Comparison of ENCODE assay signal across 24 cellular contexts in genomic region chr15:74425634-74426033, GRCh38. TPM values are rescaled to one million over a fixed set of nuclear protein-coding genes. Genes with fewer than 3 reads are reported as not detected.
DNase-seq lines count a peak whose midpoint lies in the region; ATAC-seq and TF ChIP-seq lines count a peak whose summit lies in the region.
"Had no signal": no experiment of that assay in that cellular context is flagged by ENCODE, and none has a peak within 500 bp of the region (broad histone marks: within the 10 kb centered on the region; RNA-seq: fewer than 3 reads in every experiment).

No MANE protein-coding gene starts in this region.

- DNase-seq in IMR-90 (no peak), nephron progenitor cell (no peak), hepatic stellate cell (ENCODE audit: low spot score) (no peak), vagina (ENCODE audit: extremely low spot score in 2 of 2) (no peak)
- DNase-seq in activated naive CD8-positive, alpha-beta T cell treated with anti-CD3 and anti-CD28 coated beads, Interleukin-2, amount 50 U/mL, for 24 hours = no peak
- DNase-seq in naive thymus-derived CD8-positive, alpha-beta T cell = no peak
- DNase-seq: activated CD4-positive, alpha-beta T cell treated with anti-CD3 and anti-CD28 coated beads for 36 hours; activated CD8-positive, alpha-beta memory T cell treated with anti-CD3 and anti-CD28 coated beads, Interleukin-2, amount 50 U/mL, for 48 hours; brain microvascular endothelial cell; cortex of kidney; DND-41; foreskin keratinocyte; left cardiac atrium; NCI-H1417; NCI-H2171 treated with DMSO at 0.1 percent for 48 hours; NCI-H82; Peyer's patch had no signal

- CTCF ChIA-PET in IMR-90 (lab: Yijun Ruan, JAX) = no interaction called here

- H3K4me3 ChIP-seq in BLaER1 (no peak overlapping the region), IMR-90 (ENCODE audit: insufficient read depth, low read depth, low read length) (no peak overlapping the region), vagina (no peak overlapping the region)
- H3K4me3 ChIP-seq: Peyer's patch had no signal

- H3K4me1 Mint-ChIP-seq in activated naive CD8-positive, alpha-beta T cell treated with anti-CD3 and anti-CD28 coated beads, Interleukin-2, amount 50 U/mL, for 24 hours = peaks cover 98% of the 10 kb centered on the region
- H3K4me1 Mint-ChIP-seq in nephron progenitor cell = peaks cover 92% of the 10 kb centered on the region
- peaks cover 13 to 69% (median 33%) of the 10 kb centered on the region in 4 donors for H3K4me1 Mint-ChIP-seq in naive thymus-derived CD8-positive, alpha-beta T cell

- peak overlapping the region; percentile 93 for H3K27ac Mint-ChIP-seq in activated naive CD8-positive, alpha-beta T cell treated with anti-CD3 and anti-CD28 coated beads, Interleukin-2, amount 50 U/mL, for 24 hours
- peak overlapping the region; percentile 47 for H3K27ac Mint-ChIP-seq in nephron progenitor cell
- peak overlapping the region in 4 of 10 donors; percentile 35 to 68 (median 57) for H3K27ac Mint-ChIP-seq in naive thymus-derived CD8-positive, alpha-beta T cell
- H3K27ac Mint-ChIP-seq: activated CD4-positive, alpha-beta T cell treated with anti-CD3 and anti-CD28 coated beads for 36 hours; type B pancreatic cell had no signal

- dilution Hi-C loops in IMR-90 (cut with HindIII; ENCODE audit: low sequenced_read_pairs, unreplicated experiment) = no loop called here

- no peak overlapping the region for H3K14ac ChIP-seq in IMR-90 (replicated peaks; ENCODE audit: low read depth, low read length)

- H2AFZ ChIP-seq in IMR-90 (replicated peaks; ENCODE audit: low read length, poor library complexity) = no peak overlapping the region

- H3K36me3 ChIP-seq in BLaER1 (no peaks in the 10 kb centered on the region), IMR-90 (ENCODE audit: control insufficient read depth, insufficient read depth, low read length) (no peaks in the 10 kb centered on the region), vagina (no peaks in the 10 kb centered on the region)
- H3K36me3 ChIP-seq: brain microvascular endothelial cell, Peyer's patch had no signal

- H3K4me1 ChIP-seq in BLaER1 (peaks cover 83% of the 10 kb centered on the region), IMR-90 (ENCODE audit: control insufficient read depth, insufficient read depth, low read length) (peaks cover 40% of the 10 kb centered on the region), vagina (peaks cover 6% of the 10 kb centered on the region)

- no peak overlapping the region for H3K27ac ChIP-seq in BLaER1
- H3K27ac ChIP-seq in IMR-90 (ENCODE audit: insufficient read depth, low read length) = no peak overlapping the region
- H3K27ac ChIP-seq in vagina = no peak overlapping the region
- H3K27ac ChIP-seq: brain microvascular endothelial cell had no signal

- H3K36me3 Mint-ChIP-seq in activated naive CD8-positive, alpha-beta T cell treated with anti-CD3 and anti-CD28 coated beads, Interleukin-2, amount 50 U/mL, for 24 hours (ENCODE audit: low read depth) = peaks cover 67% of the 10 kb centered on the region
- peaks cover 4% of the 10 kb centered on the region for H3K36me3 Mint-ChIP-seq in nephron progenitor cell (ENCODE audit: low read depth)
- H3K36me3 Mint-ChIP-seq in naive thymus-derived CD8-positive, alpha-beta T cell = peaks cover 0 to 4% (median 0%) of the 10 kb centered on the region in 3 donors
- H3K36me3 Mint-ChIP-seq: type B pancreatic cell had no signal

- no peaks in the 10 kb centered on the region for H3K27me3 Mint-ChIP-seq in activated naive CD8-positive, alpha-beta T cell treated with anti-CD3 and anti-CD28 coated beads, Interleukin-2, amount 50 U/mL, for 24 hours
- H3K27me3 Mint-ChIP-seq in nephron progenitor cell (ENCODE audit: low read depth, poor library complexity) = peaks cover 5% of the 10 kb centered on the region
- H3K27me3 Mint-ChIP-seq in naive thymus-derived CD8-positive, alpha-beta T cell = no peaks in the 10 kb centered on the region
- H3K27me3 Mint-ChIP-seq: activated CD4-positive, alpha-beta T cell treated with anti-CD3 and anti-CD28 coated beads for 36 hours; activated naive CD4-positive, alpha-beta T cell treated with anti-CD3 and anti-CD28 coated beads, Interleukin-2, amount 50 U/mL, for 24 hours had no signal

- H4K20me1 ChIP-seq in BLaER1 = peaks cover 1% of the 10 kb centered on the region
- H4K20me1 ChIP-seq in IMR-90 (ENCODE audit: insufficient read depth, low read length) = peaks cover 33% of the 10 kb centered on the region

- H3K79me1 ChIP-seq in IMR-90 (ENCODE audit: low read depth in 1 of 2, low read length in 2 of 2) = peaks cover 15 to 93% of the 10 kb centered on the region in 2 experiments; a peak in 3 of 4 replicates

- peak overlapping the region; percentile 37 for H4K91ac ChIP-seq in IMR-90 (ENCODE audit: insufficient read depth, low read depth, low read length)

- peaks cover 56% of the 10 kb centered on the region for H3K9me1 ChIP-seq in IMR-90 (ENCODE audit: insufficient read depth, low read length)

- H2BK20ac ChIP-seq in IMR-90 (ENCODE audit: low read depth, low read length) = no peak overlapping the region

- H4K5ac ChIP-seq in IMR-90 (ENCODE audit: low read depth, low read length) = no peak overlapping the region

- peak overlapping the region; percentile 12; the same call in 1 of the 2 replicates for H2BK120ac ChIP-seq in IMR-90 (ENCODE audit: low read depth, low read length)

- H3K23ac ChIP-seq in IMR-90 (ENCODE audit: low read depth, low read length) = peak overlapping the region; percentile 45; the same call in 1 of the 2 replicates

- no peak overlapping the region for H2BK15ac ChIP-seq in IMR-90 (ENCODE audit: low read depth, low read length)

- no TSS peak for BruUV-seq in IMR-90 (replicated peaks; lab: Mats Ljungman, UMichigan)

- no peak overlapping the region for H3K56ac ChIP-seq in IMR-90 (ENCODE audit: extremely low read depth, insufficient read depth, low read length)

- peak overlapping the region; percentile 0 for H2AK5ac ChIP-seq in IMR-90 (ENCODE audit: low read depth, low read length)

- TF ChIP-seq RAD21 in IMR-90 (IDR thresholded peaks at IDR 0.05; ENCODE audit: low read length) = no peak

- H3K27me3 ChIP-seq in BLaER1 = peaks cover 3% of the 10 kb centered on the region; the same call in 1 of the 2 replicates
- H3K27me3 ChIP-seq in IMR-90 (ENCODE audit: control insufficient read depth, insufficient read depth, low read length) = no peaks in the 10 kb centered on the region
- H3K27me3 ChIP-seq in vagina = no peaks in the 10 kb centered on the region
- H3K27me3 ChIP-seq: brain microvascular endothelial cell, foreskin keratinocyte, Peyer's patch had no signal

- 93% methylated on average over 2 of the region's 7 CpGs; no CpG with 5 or more reads in 1 of the 2 experiments for WGBS in IMR-90 (ENCODE audit: extremely low coverage in 2 of 2, insufficient read length in 1 of 2), 2 experiments

- peak overlapping the region in 1 of 2 experiments; percentile 8; a peak in 1 of 4 replicates for H4K8ac ChIP-seq in IMR-90 (ENCODE audit: low read depth in 2 of 2, low read length in 2 of 2)

- H3K9me3 ChIP-seq in BLaER1 (no peaks in the 10 kb centered on the region), IMR-90 (ENCODE audit: control insufficient read depth, insufficient read depth, low read length) (no peaks in the 10 kb centered on the region), vagina (no peaks in the 10 kb centered on the region)
- H3K9me3 ChIP-seq: Peyer's patch had no signal

- peak overlapping the region; percentile 15 for H3K4me3 Mint-ChIP-seq in activated naive CD8-positive, alpha-beta T cell treated with anti-CD3 and anti-CD28 coated beads, Interleukin-2, amount 50 U/mL, for 24 hours
- no peak overlapping the region for H3K4me3 Mint-ChIP-seq in nephron progenitor cell
- no peak overlapping the region for H3K4me3 Mint-ChIP-seq in naive thymus-derived CD8-positive, alpha-beta T cell
- H3K4me3 Mint-ChIP-seq: activated CD4-positive, alpha-beta T cell treated with anti-CD3 and anti-CD28 coated beads for 36 hours; type B pancreatic cell had no signal

- in situ Hi-C loops in IMR-90 (cut with MboI; ENCODE audit: low sequenced_read_pairs) = no loop called here

- ATAC-seq in IMR-90 (ENCODE audit: low read depth) (no peak), HG02610 (IDR thresholded peaks at IDR 0.05; ENCODE audit: unreplicated experiment) (no peak)
- ATAC-seq in activated naive CD8-positive, alpha-beta T cell treated with anti-CD3 and anti-CD28 coated beads, Interleukin-2, amount 50 U/mL, for 24 hours = no peak
- no peak for ATAC-seq in naive thymus-derived CD8-positive, alpha-beta T cell
- ATAC-seq: activated CD4-positive, alpha-beta T cell treated with anti-CD3 and anti-CD28 coated beads for 36 hours; foreskin keratinocyte; left cardiac atrium had no signal

- no peak overlapping the region for H2AK9ac ChIP-seq in IMR-90 (replicated peaks; ENCODE audit: low read depth, low read length, poor library complexity)

- TF ChIP-seq CTCF in IMR-90 (conservative IDR thresholded peaks at IDR 0.05; ENCODE audit: low read depth, low read length) (no peak), nephron progenitor cell (IDR thresholded peaks at IDR 0.05) (no peak), vagina (IDR thresholded peaks at IDR 0.05) (no peak)

- no peak for TF ChIP-seq POLR2A in IMR-90 (IDR thresholded peaks at IDR 0.05; ENCODE audit: low read depth, low read length)
- TF ChIP-seq POLR2A in vagina (IDR thresholded peaks at IDR 0.05) = no peak

- POLR2A ChIA-PET in IMR-90 (lab: Charles Lee; ENCODE audit: unreplicated experiment) = no interaction called here
- POLR2A ChIA-PET in naive thymus-derived CD8-positive, alpha-beta T cell (lab: Charles Lee) = no interaction called here

- H2BK5ac ChIP-seq in IMR-90 (ENCODE audit: low read depth, low read length, poor library complexity, severe bottlenecking) = no peak overlapping the region

- H3K4me2 ChIP-seq in BLaER1 (peak overlapping the region; percentile 52), IMR-90 (ENCODE audit: low read depth, low read length) (no peak overlapping the region)

- H3K9ac ChIP-seq in BLaER1 (no peak overlapping the region), IMR-90 (ENCODE audit: low read depth, low read length) (no peak overlapping the region)

- H3K18ac ChIP-seq in IMR-90 (ENCODE audit: low read depth, low read length) = no peak overlapping the region

- H3K4ac ChIP-seq in IMR-90 (ENCODE audit: low read depth, low read length) = 0 out of 2 replicates have a peak overlapping the region, but pooled peaks have one; percentile 7

- H3K9me3 Mint-ChIP-seq in activated naive CD8-positive, alpha-beta T cell treated with anti-CD3 and anti-CD28 coated beads, Interleukin-2, amount 50 U/mL, for 24 hours = no peaks in the 10 kb centered on the region
- no peaks in the 10 kb centered on the region for H3K9me3 Mint-ChIP-seq in nephron progenitor cell
- no peaks in the 10 kb centered on the region for H3K9me3 Mint-ChIP-seq in naive thymus-derived CD8-positive, alpha-beta T cell
- H3K9me3 Mint-ChIP-seq: activated naive CD4-positive, alpha-beta T cell treated with anti-CD3 and anti-CD28 coated beads, Interleukin-2, amount 50 U/mL, for 24 hours; type B pancreatic cell had no signal

- intact Hi-C loops in IMR-90 (cut with micrococcal nuclease) (no loop called here), vagina (cut with DNase I) (no loop called here)

RNA-seq across cellular contexts. Expression of gene SEMA7A, which starts 8.1 kb away (rescaled TPM):
- total RNA-seq in IMR-90 (2012; rRNA removed) (27.8 and 30.5 TPM in 2 replicates), vagina (3.9 TPM)
- polyA plus RNA-seq in IMR-90 (2012; rRNA removed) = 87.3 and 88.1 TPM in 2 replicates
- 46.2 and 68.0 TPM in 2 replicates for polyA plus RNA-seq in IMR-90 (2012; cell fraction: cytosol; rRNA removed)
- 57.3 and 104 TPM in 2 replicates for polyA plus RNA-seq in IMR-90 (2012; cell fraction: nucleus; rRNA removed; ENCODE audit: low replicate concordance)
- total RNA-seq in naive thymus-derived CD8-positive, alpha-beta T cell = 1 to 10 TPM; 3.2 TPM
- 1 to 10 TPM in 1 of 3 donors, under 1 TPM in 2; 0.09 to 1.7 (median 0.20) TPM for polyA plus RNA-seq in naive thymus-derived CD8-positive, alpha-beta T cell

RNA-seq across cellular contexts. Expression of gene UBL7, which starts 35.3 kb away (rescaled TPM):
- 57.8 and 68.1 TPM in 2 replicates for total RNA-seq in IMR-90 (2012; rRNA removed)
- 78.4 and 80.1 TPM in 2 replicates for polyA plus RNA-seq in IMR-90 (2012; rRNA removed)
- 64.2 and 85.0 TPM in 2 replicates for polyA plus RNA-seq in IMR-90 (2012; cell fraction: cytosol; rRNA removed)
- polyA plus RNA-seq in IMR-90 (2012; cell fraction: nucleus; rRNA removed; ENCODE audit: low replicate concordance) = 21.3 and 32.0 TPM in 2 replicates
- total RNA-seq in vagina = 39.8 TPM
- total RNA-seq in naive thymus-derived CD8-positive, alpha-beta T cell = 10 to 100 TPM; 49.0 to 54.1 TPM
- polyA plus RNA-seq in naive thymus-derived CD8-positive, alpha-beta T cell = 100 to 1,000 TPM; 113 to 151 (median 150) TPM

RNA-seq across cellular contexts. Expression of gene CYP11A1, which starts 58.2 kb away (rescaled TPM):
- total RNA-seq in IMR-90 (2012; rRNA removed) = 0.18 and 0.28 TPM in 2 replicates
- polyA plus RNA-seq in IMR-90 (2012; rRNA removed) = 0.46 and 0.50 TPM in 2 replicates
- 0.17 and 0.60 TPM in 2 replicates for polyA plus RNA-seq in IMR-90 (2012; cell fraction: cytosol; rRNA removed)
- 0.23 and 0.26 TPM in 2 replicates for polyA plus RNA-seq in IMR-90 (2012; cell fraction: nucleus; rRNA removed; ENCODE audit: low replicate concordance)
- 8.8 TPM for total RNA-seq in vagina
- total RNA-seq in naive thymus-derived CD8-positive, alpha-beta T cell = not detected
- not detected for polyA plus RNA-seq in naive thymus-derived CD8-positive, alpha-beta T cell
- total RNA-seq: activated CD4-positive, alpha-beta T cell treated with anti-CD3 and anti-CD28 coated beads for 36 hours; endothelial cell of umbilical vein; foreskin keratinocyte; HT-29; LHCN-M2 had no signal
